1 cellular context compared by ENCODE assay signal in genomic region chr1:46223055-46223454, GRCh38.
TF ChIP-seq lines count a peak whose summit lies in the region.

No MANE protein-coding gene starts in this region.

TF ChIP-seq in K562, 482 proteins besides CTCF, POLR2A, EP300 and RAD21:
- peak in 1 of 2 experiments; percentile 17; a peak in 1 of 4 replicates for TF ChIP-seq FOXA3 (CRISPR knock-in tag; conservative IDR thresholded peaks at IDR 0.05 in 1 of 2, IDR thresholded peaks at IDR 0.05 in 1 of 2)
- 0 out of 2 replicates have a peak, but pooled peaks have one; percentile 50 for TF ChIP-seq CBFB (CRISPR knock-in tag; IDR thresholded peaks at IDR 0.05)
- TF ChIP-seq MAX (CRISPR knock-in tag; IDR thresholded peaks at IDR 0.05) = peak; percentile 38; the same call in 1 of the 2 replicates
- 0 out of 2 replicates have a peak, but pooled peaks have one; percentile 15 for TF ChIP-seq USF1 (CRISPR knock-in tag; IDR thresholded peaks at IDR 0.05)
- 0 out of 2 replicates have a peak, but pooled peaks have one; percentile 8 for TF ChIP-seq ZNF12 (CRISPR knock-in tag; IDR thresholded peaks at IDR 0.05)
